Comparison of ENCODE assay signal across 23 cellular contexts in the genomic region with DNA sequence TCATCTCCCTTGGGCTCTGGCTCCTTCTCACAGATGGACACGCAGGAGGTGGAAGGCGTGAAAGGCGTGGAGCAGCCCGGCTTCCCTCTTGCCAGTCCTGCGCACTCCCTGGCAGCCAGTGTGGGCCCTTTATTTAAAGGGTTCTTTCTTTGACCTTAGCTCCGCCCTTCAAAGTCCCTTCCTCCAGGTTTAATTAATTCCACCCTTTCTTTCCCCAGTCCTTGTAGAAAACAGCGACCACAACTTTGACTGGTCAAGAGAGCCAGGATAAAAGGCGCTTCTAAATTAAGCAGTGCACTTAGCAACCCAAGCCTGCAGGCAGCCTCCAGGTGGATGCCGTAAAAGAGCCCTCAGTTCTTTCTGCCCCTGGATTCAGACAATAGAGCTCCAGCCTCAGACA. TPM values are rescaled to one million over a fixed set of nuclear protein-coding genes. Genes with fewer than 3 reads are reported as not detected.
DNase-seq lines count a peak whose midpoint lies in the region; ATAC-seq and TF ChIP-seq lines count a peak whose summit lies in the region.
"Had no signal": no experiment of that assay in that cellular context is flagged by ENCODE, and none has a peak within 500 bp of the region (broad histone marks: within the 10 kb centered on the region; RNA-seq: fewer than 3 reads in every experiment).

HDC (minus strand) TSS at position 107 of the 400 bp plus-strand sequence; CDS start at position 4, 103 bp downstream.

- no peak for ATAC-seq in activated naive CD8-positive, alpha-beta T cell treated with anti-CD3 and anti-CD28 coated beads, Interleukin-2, amount 10 ng/mL, durations not matched to agents 7 days and 5 days (ENCODE audit: low read depth)
- no peak for ATAC-seq in HG02852 (IDR thresholded peaks at IDR 0.05; ENCODE audit: unreplicated experiment)
- ATAC-seq: activated naive CD4-positive, alpha-beta T cell treated with anti-CD3 and anti-CD28 coated beads, Interleukin-2, amount 50 U/mL, for 72 hours; right cardiac atrium; stimulated activated naive CD8-positive, alpha-beta T cell treated with anti-CD3 and anti-CD28 coated beads, Interleukin-15, Interleukin-2, amounts not matched to agents 100 U/mL and 50 U/mL, for 24 hours had no signal

- peaks cover 7% of the 10 kb centered on the region for H3K9me3 Mint-ChIP-seq in activated naive CD8-positive, alpha-beta T cell treated with anti-CD3 and anti-CD28 coated beads, Interleukin-2, amount 10 ng/mL, durations not matched to agents 7 days and 5 days
- no peaks in the 10 kb centered on the region for H3K9me3 Mint-ChIP-seq in activated naive CD8-positive, alpha-beta T cell treated with anti-CD3 and anti-CD28 coated beads for 36 hours
- H3K9me3 Mint-ChIP-seq in endodermal cell: no peaks in the 10 kb centered on the region
- peaks cover 0 to 6% (median 3%) of the 10 kb centered on the region in 7 donors for H3K9me3 Mint-ChIP-seq in CD14-positive monocyte

- no peak within 1 kb of the TSS for H3K4me3 Mint-ChIP-seq in activated naive CD8-positive, alpha-beta T cell treated with anti-CD3 and anti-CD28 coated beads, Interleukin-2, amount 10 ng/mL, durations not matched to agents 7 days and 5 days
- no peak within 1 kb of the TSS for H3K4me3 Mint-ChIP-seq in activated naive CD8-positive, alpha-beta T cell treated with anti-CD3 and anti-CD28 coated beads for 36 hours
- H3K4me3 Mint-ChIP-seq in endodermal cell (no peak within 1 kb of the TSS), CD14-positive monocyte (no peak within 1 kb of the TSS)
- H3K4me3 Mint-ChIP-seq: CD4-positive, CD25-positive, alpha-beta regulatory T cell had no signal

- intact Hi-C loops in CD14-positive monocyte (cut with micrococcal nuclease): no loop called here

- TF ChIP-seq CTCF in endodermal cell (conservative IDR thresholded peaks at IDR 0.05): no peak
- TF ChIP-seq CTCF in CD14-positive monocyte (IDR thresholded peaks at IDR 0.05): no peak

- 79 to 85% methylated on average over 9 of the region's 9 CpGs for WGBS in endodermal cell (ENCODE audit: insufficient coverage in 1 of 2, insufficient read length in 1 of 2), 2 experiments

- no peaks in the 10 kb centered on the region for H3K9me3 ChIP-seq in endodermal cell (ENCODE audit: control insufficient read depth, low read length)
- H3K9me3 ChIP-seq: ovary, tibial artery had no signal

- peak within 1 kb of the TSS; percentile 71 for H3K27ac Mint-ChIP-seq in activated naive CD8-positive, alpha-beta T cell treated with anti-CD3 and anti-CD28 coated beads, Interleukin-2, amount 10 ng/mL, durations not matched to agents 7 days and 5 days
- H3K27ac Mint-ChIP-seq in activated naive CD8-positive, alpha-beta T cell treated with anti-CD3 and anti-CD28 coated beads for 36 hours: no peak within 1 kb of the TSS
- no peak within 1 kb of the TSS for H3K27ac Mint-ChIP-seq in endodermal cell
- H3K27ac Mint-ChIP-seq in CD14-positive monocyte: no peak within 1 kb of the TSS
- H3K27ac Mint-ChIP-seq: CD4-positive, CD25-positive, alpha-beta regulatory T cell had no signal

- H3K36me3 Mint-ChIP-seq in activated naive CD8-positive, alpha-beta T cell treated with anti-CD3 and anti-CD28 coated beads, Interleukin-2, amount 10 ng/mL, durations not matched to agents 7 days and 5 days: peaks cover 8% of the 10 kb centered on the region
- H3K36me3 Mint-ChIP-seq in activated naive CD8-positive, alpha-beta T cell treated with anti-CD3 and anti-CD28 coated beads for 36 hours: peaks cover 1% of the 10 kb centered on the region
- H3K36me3 Mint-ChIP-seq in endodermal cell (ENCODE audit: low read depth): no peaks in the 10 kb centered on the region
- H3K36me3 Mint-ChIP-seq in CD14-positive monocyte: no peaks in the 10 kb centered on the region

- H3K4me1 Mint-ChIP-seq in activated naive CD8-positive, alpha-beta T cell treated with anti-CD3 and anti-CD28 coated beads, Interleukin-2, amount 10 ng/mL, durations not matched to agents 7 days and 5 days: peaks cover 32% of the 10 kb centered on the region
- peaks cover 32% of the 10 kb centered on the region for H3K4me1 Mint-ChIP-seq in activated naive CD8-positive, alpha-beta T cell treated with anti-CD3 and anti-CD28 coated beads for 36 hours
- peaks cover 12% of the 10 kb centered on the region for H3K4me1 Mint-ChIP-seq in endodermal cell
- H3K4me1 Mint-ChIP-seq in CD14-positive monocyte: peaks cover 17% of the 10 kb centered on the region

- DNase-seq in activated naive CD8-positive, alpha-beta T cell treated with anti-CD3 and anti-CD28 coated beads, Interleukin-2, amount 10 ng/mL, durations not matched to agents 7 days and 5 days: no peak
- DNase-seq in activated naive CD8-positive, alpha-beta T cell treated with anti-CD3 and anti-CD28 coated beads for 36 hours: no peak
- DNase-seq in NCI-H187 treated with DMSO at 0.1 percent for 48 hours (lab: John Stamatoyannopoulos, UW) (peak; percentile 27), endodermal cell (peak; percentile 38), retina (peak; percentile 27), SKM-1 treated with dmso at 0.1 percent for 144 hours (lab: John Stamatoyannopoulos, UW; ENCODE audit: unreplicated experiment) (no peak), CD14-positive monocyte (ENCODE audit: low spot score) (no peak)
- DNase-seq: activated T-cell treated with anti-CD3 and anti-CD28 coated beads, Interleukin-2, amount 50 U/mL, for 48 hours; CD4-positive, CD25-positive, alpha-beta regulatory T cell; foreskin melanocyte; GF-D8; KBM-7; NCI-H2029; NCI-H524 treated with DMSO at 0.1 percent for 48 hours; ovary; right cardiac atrium; stimulated activated CD4-positive, alpha-beta T cell treated with anti-CD3 and anti-CD28 coated beads, Interleukin-4, amount 100 ng/mL, for 24 hours; stimulated activated naive CD8-positive, alpha-beta T cell treated with anti-CD3 and anti-CD28 coated beads, Interleukin-15, Interleukin-2, amounts not matched to agents 100 U/mL and 50 U/mL, for 24 hours; tibial artery had no signal

- no peaks in the 10 kb centered on the region for H3K36me3 ChIP-seq in endodermal cell (ENCODE audit: control insufficient read depth, insufficient read depth, low read length)
- H3K36me3 ChIP-seq: ovary, tibial artery had no signal

- no peak within 1 kb of the TSS for H3K27ac ChIP-seq in endodermal cell (ENCODE audit: low read depth, low read length)
- H3K27ac ChIP-seq: ovary, tibial artery had no signal

- POLR2A ChIA-PET in activated naive CD8-positive, alpha-beta T cell treated with anti-CD3 and anti-CD28 coated beads, Interleukin-2, amount 10 ng/mL, durations not matched to agents 7 days and 5 days (lab: Charles Lee): no interaction called here

- H3K27me3 Mint-ChIP-seq in activated naive CD8-positive, alpha-beta T cell treated with anti-CD3 and anti-CD28 coated beads, Interleukin-2, amount 10 ng/mL, durations not matched to agents 7 days and 5 days: peaks cover 4% of the 10 kb centered on the region
- H3K27me3 Mint-ChIP-seq in activated naive CD8-positive, alpha-beta T cell treated with anti-CD3 and anti-CD28 coated beads for 36 hours: peaks cover 5% of the 10 kb centered on the region
- H3K27me3 Mint-ChIP-seq in endodermal cell (ENCODE audit: insufficient read depth) (peaks cover 4% of the 10 kb centered on the region), CD14-positive monocyte (ENCODE audit: low read depth in 3 of 3) (peaks cover 0 to 7% (median 2%) of the 10 kb centered on the region in 3 donors)
- H3K27me3 Mint-ChIP-seq: CD4-positive, CD25-positive, alpha-beta regulatory T cell had no signal

- no peak within 1 kb of the TSS for H3K9ac ChIP-seq in endodermal cell (ENCODE audit: extremely low read depth, low read length, poor library complexity, severe bottlenecking)

- H3K4me1 ChIP-seq in endodermal cell (ENCODE audit: control insufficient read depth, insufficient read depth, low read length): peaks cover 3% of the 10 kb centered on the region
- H3K4me1 ChIP-seq: tibial artery had no signal

- H3K4me3 ChIP-seq in endodermal cell (ENCODE audit: low read length): no peak within 1 kb of the TSS
- H3K4me3 ChIP-seq: ovary, tibial artery had no signal

- no peaks in the 10 kb centered on the region for H3K27me3 ChIP-seq in endodermal cell (ENCODE audit: control insufficient read depth, insufficient read depth, low read length, poor library complexity, severe bottlenecking)
- H3K27me3 ChIP-seq: ovary had no signal

RNA-seq across cellular contexts. Expression of gene HDC, which starts in this region (rescaled TPM):
- under 1 TPM in 1 of 2 experiments, not detected in 1; 0.22 TPM for total RNA-seq in activated naive CD8-positive, alpha-beta T cell treated with anti-CD3 and anti-CD28 coated beads, Interleukin-2, amount 10 ng/mL, durations not matched to agents 7 days and 5 days
- total RNA-seq in activated naive CD8-positive, alpha-beta T cell treated with anti-CD3 and anti-CD28 coated beads for 36 hours: under 1 TPM; 0.32 to 0.33 TPM
- total RNA-seq in endodermal cell: under 1 TPM in 1 of 2 donors, not detected in 1; 0.31 TPM
- polyA plus RNA-seq in endodermal cell (2013, experiment 1 of 2): 3.8 TPM
- polyA plus RNA-seq in endodermal cell (2013, experiment 2 of 2): 2.5 TPM
- under 1 TPM in 1 of 2 donors, not detected in 1; 0.11 TPM for polyA plus RNA-seq in CD14-positive monocyte
- total RNA-seq: kidney epithelial cell, lung microvascular endothelial cell had no signal
- polyA plus RNA-seq: CD4-positive, CD25-positive, alpha-beta regulatory T cell; right cardiac atrium had no signal

Comparison
In these comparisons a context has a peak if more than half of its experiments do, and no peak if none do; other contexts are left out.
1. DNase-seq: peak in NCI-H187 treated with DMSO at 0.1 percent for 48 hours (single experiment), endodermal cell (single experiment) and retina (single experiment); none in activated naive CD8-positive, alpha-beta T cell treated with anti-CD3 and anti-CD28 coated beads, Interleukin-2, amount 10 ng/mL, durations not matched to agents 7 days and 5 days (single experiment), activated naive CD8-positive, alpha-beta T cell treated with anti-CD3 and anti-CD28 coated beads for 36 hours (single experiment), SKM-1 treated with dmso at 0.1 percent for 144 hours (single experiment) and CD14-positive monocyte (single experiment).